22 cellular contexts compared by ENCODE assay signal in the genomic region with DNA sequence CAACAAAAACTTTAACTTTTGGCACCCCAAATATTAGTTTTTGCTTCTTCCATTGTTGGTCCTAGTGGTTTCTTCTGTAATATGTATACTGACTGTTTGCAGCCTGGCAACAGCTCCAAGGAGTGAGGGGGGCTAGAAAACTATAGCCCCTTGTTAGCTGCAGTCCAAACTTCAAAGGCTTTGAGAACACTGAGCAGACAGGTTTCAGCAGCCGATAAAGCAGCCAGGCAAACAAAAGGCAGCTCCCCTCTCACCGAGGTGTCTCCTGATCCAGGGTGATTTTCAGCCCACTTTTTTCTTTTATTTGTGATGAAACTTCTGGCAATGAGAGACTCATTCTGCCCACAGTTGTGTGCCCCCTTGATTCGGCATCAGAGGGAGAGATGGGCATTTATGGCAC.
"Had no signal": no experiment of that assay in that cellular context is flagged by ENCODE, and none has a peak within 500 bp of the region (broad histone marks: within the 10 kb centered on the region; RNA-seq: fewer than 3 reads in every experiment).

No MANE protein-coding gene starts in this region.

- H3K27ac Mint-ChIP-seq: memory B cell; nephron progenitor cell; stimulated activated naive B cell treated with anti-CD40 and anti-IgM and Interleukin-4, amounts not matched to agents 10 μg/mL and 1 μg/mL and 100 μg/mL, for 72 hours; stimulated activated naive CD8-positive, alpha-beta T cell treated with anti-CD3 and anti-CD28 coated beads, Interleukin-15, Interleukin-2, amounts not matched to agents 100 ng/mL and 50 ng/mL, for 24 hours had no signal

- ATAC-seq: gastrocnemius medialis; left lobe of liver; psoas muscle; right cardiac atrium; stimulated activated naive B cell treated with anti-CD40 and anti-IgM and Interleukin-4, amounts not matched to agents 10 μg/mL and 1 μg/mL and 100 μg/mL, for 72 hours had no signal

- H3K4me3 Mint-ChIP-seq: memory B cell; nephron progenitor cell; stimulated activated naive B cell treated with anti-CD40 and anti-IgM and Interleukin-4, amounts not matched to agents 10 μg/mL and 1 μg/mL and 100 μg/mL, for 72 hours; stimulated activated naive CD8-positive, alpha-beta T cell treated with anti-CD3 and anti-CD28 coated beads, Interleukin-15, Interleukin-2, amounts not matched to agents 100 ng/mL and 50 ng/mL, for 24 hours had no signal

- H3K27me3 ChIP-seq: gastrocnemius medialis, ovary, tibial nerve, upper lobe of left lung had no signal

- H3K4me3 ChIP-seq: dorsolateral prefrontal cortex, gastrocnemius medialis, lung, ovary, psoas muscle, skin epidermis, thoracic aorta, tibial nerve, upper lobe of left lung had no signal

- H3K9me3 Mint-ChIP-seq: stimulated activated naive CD8-positive, alpha-beta T cell treated with anti-CD3 and anti-CD28 coated beads, Interleukin-15, Interleukin-2, amounts not matched to agents 100 ng/mL and 50 ng/mL, for 24 hours had no signal

- DNase-seq: dorsolateral prefrontal cortex; effector CD8-positive, alpha-beta T cell; erythroblast; gastrocnemius medialis; head of caudate nucleus; nephron progenitor cell; occipital lobe; ovary; posterior cingulate gyrus; psoas muscle; right cardiac atrium; stimulated activated CD4-positive, alpha-beta T cell treated with anti-CD3 and anti-CD28 coated beads, Interleukin-15, amount 100 ng/mL, for 24 hours; stimulated activated CD4-positive, alpha-beta T cell treated with anti-CD3 and anti-CD28 coated beads, Interleukin-2, amount 100 ng/mL, for 48 hours; stimulated activated naive B cell treated with anti-CD40 and anti-IgM and Interleukin-4, amounts not matched to agents 10 μg/mL and 1 μg/mL and 100 μg/mL, for 72 hours; upper lobe of left lung had no signal

- H3K27ac ChIP-seq: dorsolateral prefrontal cortex, gastrocnemius medialis, ovary, psoas muscle, skin epidermis, thoracic aorta, tibial nerve, upper lobe of left lung had no signal

- H3K9me3 ChIP-seq: gastrocnemius medialis, ovary, psoas muscle, thoracic aorta, tibial nerve, upper lobe of left lung had no signal

- H3K36me3 ChIP-seq: gastrocnemius medialis, ovary, thoracic aorta, tibial nerve, upper lobe of left lung had no signal

- H3K36me3 Mint-ChIP-seq: memory B cell; stimulated activated naive B cell treated with anti-CD40 and anti-IgM and Interleukin-4, amounts not matched to agents 10 μg/mL and 1 μg/mL and 100 μg/mL, for 72 hours had no signal
